ENCODE assay signal across 8 cellular contexts in genomic region chr16:88815901-88816589, GRCh38. TPM values are rescaled to one million over a fixed set of nuclear protein-coding genes. Genes with fewer than 3 reads are reported as not detected.
A peak's percentile ranks its signal among the peaks of the same experiment; 100 is the strongest.
DNase-seq lines count a peak whose midpoint lies in the region; ATAC-seq, FAIRE-seq and TF ChIP-seq lines count a peak whose summit lies in the region.

No MANE protein-coding gene starts in this region.

- no peaks in the 10 kb centered on the region for H3K36me3 Mint-ChIP-seq in activated CD4-positive, alpha-beta memory T cell treated with anti-CD3 and anti-CD28 coated beads, Interleukin-2, amount 10 ng/mL, durations not matched to agents 7 days and 5 days (ENCODE audit: low read depth)

- H3K9me3 ChIP-seq in esophagus squamous epithelium (no peaks in the 10 kb centered on the region), small intestine (ENCODE audit: control insufficient read depth, low read depth) (no peaks in the 10 kb centered on the region)

- CTCF ChIA-PET in activated CD4-positive, alpha-beta memory T cell treated with anti-CD3 and anti-CD28 coated beads, Interleukin-2, amount 10 ng/mL, durations not matched to agents 7 days and 5 days (lab: Charles Lee), result interaction anchor here (3.4 kb wide), 1 partner anchor 42 kb away, joined by 10 read pairs; no protein-coding TSS in a partner anchor

- H3K27me3 ChIP-seq in esophagus squamous epithelium (no peaks in the 10 kb centered on the region), small intestine (ENCODE audit: control insufficient read depth in 2 of 2, insufficient read depth in 2 of 2, low read length in 2 of 2) (no peaks in the 10 kb centered on the region)

- H3K27ac ChIP-seq in esophagus squamous epithelium (no peak overlapping the region), small intestine (ENCODE audit: low read depth in 1 of 2, low read length in 1 of 2) (no peak overlapping the region)

- H3K27me3 Mint-ChIP-seq in activated CD4-positive, alpha-beta memory T cell treated with anti-CD3 and anti-CD28 coated beads, Interleukin-2, amount 10 ng/mL, durations not matched to agents 7 days and 5 days, result no peaks in the 10 kb centered on the region

- FAIRE-seq in small intestine (lab: Jason Lieb, UNC), result no peak

- peak; percentile 59 to 90 (median 72) for TF ChIP-seq CTCF in esophagus squamous epithelium (IDR thresholded peaks at IDR 0.05)

- no peak for TF ChIP-seq POLR2A in esophagus squamous epithelium (IDR thresholded peaks at IDR 0.05)

- H3K36me3 ChIP-seq in esophagus squamous epithelium (peaks cover 0 to 10% (median 0%) of the 10 kb centered on the region in 3 donors), small intestine (ENCODE audit: control insufficient read depth in 2 of 2, insufficient read depth in 2 of 2, low read length in 2 of 2) (no peaks in the 10 kb centered on the region)

- H3K4me3 ChIP-seq in esophagus squamous epithelium (no peak overlapping the region), small intestine (ENCODE audit: low read depth in 1 of 2, low read length in 2 of 2) (no peak overlapping the region)

- DNase-seq in NCI-H1436 (lab: John Stamatoyannopoulos, UW), result peak; percentile 62
- no peak for DNase-seq in NCI-H1436 treated with DMSO at 0.1 percent for 48 hours (lab: John Stamatoyannopoulos, UW)
- peak; percentile 78 for DNase-seq in NAMALWA (ENCODE audit: low spot score)
- peak; percentile 56 for DNase-seq in activated CD4-positive, alpha-beta memory T cell treated with anti-CD3 and anti-CD28 coated beads, Interleukin-2, amount 10 ng/mL, durations not matched to agents 7 days and 5 days
- DNase-seq in esophagus squamous epithelium (lab: John Stamatoyannopoulos, UW), result no peak
- DNase-seq in small intestine, result peak; percentile 38

- POLR2A ChIA-PET in activated CD4-positive, alpha-beta memory T cell treated with anti-CD3 and anti-CD28 coated beads, Interleukin-2, amount 10 ng/mL, durations not matched to agents 7 days and 5 days (lab: Charles Lee), result no interaction called here

- peak overlapping the region; percentile 21 for H3K27ac Mint-ChIP-seq in activated CD4-positive, alpha-beta memory T cell treated with anti-CD3 and anti-CD28 coated beads, Interleukin-2, amount 10 ng/mL, durations not matched to agents 7 days and 5 days

- no peak overlapping the region for H3K4me3 Mint-ChIP-seq in activated CD4-positive, alpha-beta memory T cell treated with anti-CD3 and anti-CD28 coated beads, Interleukin-2, amount 10 ng/mL, durations not matched to agents 7 days and 5 days

- peaks cover 9% of the 10 kb centered on the region for H3K4me1 Mint-ChIP-seq in activated CD4-positive, alpha-beta memory T cell treated with anti-CD3 and anti-CD28 coated beads, Interleukin-2, amount 10 ng/mL, durations not matched to agents 7 days and 5 days

- H3K9me3 Mint-ChIP-seq in activated CD4-positive, alpha-beta memory T cell treated with anti-CD3 and anti-CD28 coated beads, Interleukin-2, amount 10 ng/mL, durations not matched to agents 7 days and 5 days, result no peaks in the 10 kb centered on the region

- intact Hi-C loops in esophagus squamous epithelium (cut with DNase I), result loop anchor here (10.0 kb wide), 1 partner anchor 349 kb away; no protein-coding TSS in a partner anchor

- no CpG with 5 or more reads among the region's 19 CpGs for WGBS in esophagus squamous epithelium, 2 donors
- WGBS in small intestine, 3 donors, result 26 to 50% (median 44%) methylated on average over 16 to 19 of the region's 19 CpGs

- no peak for ATAC-seq in GM18502 (IDR thresholded peaks at IDR 0.05; ENCODE audit: poor library complexity, unreplicated experiment)
- ATAC-seq in HG02981 (IDR thresholded peaks at IDR 0.05; ENCODE audit: unreplicated experiment), result no peak

- H3K4me1 ChIP-seq in esophagus squamous epithelium (peaks cover 17 to 44% (median 25%) of the 10 kb centered on the region in 3 donors), small intestine (ENCODE audit: control insufficient read depth in 2 of 2, insufficient read depth in 1 of 2, low read depth in 1 of 2, low read length in 1 of 2) (no peaks in the 10 kb centered on the region)

RNA-seq across cellular contexts. Expression of gene APRT, which starts 4.3 kb away (rescaled TPM):
- total RNA-seq in activated CD4-positive, alpha-beta memory T cell treated with anti-CD3 and anti-CD28 coated beads, Interleukin-2, amount 10 ng/mL, durations not matched to agents 7 days and 5 days, result 100 to 1,000 TPM; 129 to 136 TPM
- total RNA-seq in esophagus squamous epithelium, result 100 to 1,000 TPM; 186 to 314 (median 250) TPM
- 100 to 1,000 TPM; 197 to 255 (median 247) TPM for polyA plus RNA-seq in small intestine

RNA-seq across cellular contexts. Expression of gene CDT1, which starts 12.5 kb away (rescaled TPM):
- 100 to 1,000 TPM; 133 to 137 TPM for total RNA-seq in activated CD4-positive, alpha-beta memory T cell treated with anti-CD3 and anti-CD28 coated beads, Interleukin-2, amount 10 ng/mL, durations not matched to agents 7 days and 5 days
- 10 to 100 TPM in 3 of 4 donors, 1 to 10 TPM in 1; 7.7 to 20.7 (median 11.2) TPM for total RNA-seq in esophagus squamous epithelium
- polyA plus RNA-seq in small intestine, result 10 to 100 TPM in 1 of 3 donors, 1 to 10 TPM in 2; 1.1 to 16.7 (median 2.2) TPM

RNA-seq across cellular contexts. Expression of gene PIEZO1, which starts 31.0 kb away (rescaled TPM):
- 100 to 1,000 TPM; 308 to 323 TPM for total RNA-seq in activated CD4-positive, alpha-beta memory T cell treated with anti-CD3 and anti-CD28 coated beads, Interleukin-2, amount 10 ng/mL, durations not matched to agents 7 days and 5 days
- 100 to 1,000 TPM in 2 of 4 donors, 10 to 100 TPM in 2; 46.0 to 131 (median 103) TPM for total RNA-seq in esophagus squamous epithelium
- polyA plus RNA-seq in small intestine, result 10 to 100 TPM; 22.8 to 95.0 (median 27.8) TPM

RNA-seq across cellular contexts. Expression of gene GALNS, which starts 40.7 kb away (rescaled TPM):
- 10 to 100 TPM; 35.2 to 38.2 TPM for total RNA-seq in activated CD4-positive, alpha-beta memory T cell treated with anti-CD3 and anti-CD28 coated beads, Interleukin-2, amount 10 ng/mL, durations not matched to agents 7 days and 5 days
- 10 to 100 TPM in 3 of 4 donors, 1 to 10 TPM in 1; 9.5 to 24.2 (median 20.5) TPM for total RNA-seq in esophagus squamous epithelium
- polyA plus RNA-seq in small intestine, result 10 to 100 TPM; 28.3 to 35.4 (median 32.4) TPM

RNA-seq across cellular contexts. Expression of gene TRAPPC2L, which starts 40.9 kb away (rescaled TPM):
- total RNA-seq in activated CD4-positive, alpha-beta memory T cell treated with anti-CD3 and anti-CD28 coated beads, Interleukin-2, amount 10 ng/mL, durations not matched to agents 7 days and 5 days, result 10 to 100 TPM; 44.9 to 45.8 TPM
- 10 to 100 TPM; 20.7 to 29.7 (median 24.7) TPM for total RNA-seq in esophagus squamous epithelium
- 10 to 100 TPM; 46.6 to 84.8 (median 60.6) TPM for polyA plus RNA-seq in small intestine

Comparison
In these comparisons a context has a peak if more than half of its experiments do, and no peak if none do; other contexts are left out.
1. DNase-seq: peak in NCI-H1436 (single experiment), NAMALWA (single experiment), activated CD4-positive, alpha-beta memory T cell treated with anti-CD3 and anti-CD28 coated beads, Interleukin-2, amount 10 ng/mL, durations not matched to agents 7 days and 5 days (single experiment) and small intestine (single experiment); none in NCI-H1436 treated with DMSO at 0.1 percent for 48 hours (single experiment) and esophagus squamous epithelium (single experiment).
2. RNA of gene CDT1, which starts 12.5 kb away (total RNA-seq): 133 to 137 TPM in activated CD4-positive, alpha-beta memory T cell treated with anti-CD3 and anti-CD28 coated beads, Interleukin-2, amount 10 ng/mL, durations not matched to agents 7 days and 5 days; 7.7 to 20.7 TPM in esophagus squamous epithelium; every median in the first group is over 4 times any median in the second.